8 cellular contexts compared by ENCODE assay signal in the genomic region with DNA sequence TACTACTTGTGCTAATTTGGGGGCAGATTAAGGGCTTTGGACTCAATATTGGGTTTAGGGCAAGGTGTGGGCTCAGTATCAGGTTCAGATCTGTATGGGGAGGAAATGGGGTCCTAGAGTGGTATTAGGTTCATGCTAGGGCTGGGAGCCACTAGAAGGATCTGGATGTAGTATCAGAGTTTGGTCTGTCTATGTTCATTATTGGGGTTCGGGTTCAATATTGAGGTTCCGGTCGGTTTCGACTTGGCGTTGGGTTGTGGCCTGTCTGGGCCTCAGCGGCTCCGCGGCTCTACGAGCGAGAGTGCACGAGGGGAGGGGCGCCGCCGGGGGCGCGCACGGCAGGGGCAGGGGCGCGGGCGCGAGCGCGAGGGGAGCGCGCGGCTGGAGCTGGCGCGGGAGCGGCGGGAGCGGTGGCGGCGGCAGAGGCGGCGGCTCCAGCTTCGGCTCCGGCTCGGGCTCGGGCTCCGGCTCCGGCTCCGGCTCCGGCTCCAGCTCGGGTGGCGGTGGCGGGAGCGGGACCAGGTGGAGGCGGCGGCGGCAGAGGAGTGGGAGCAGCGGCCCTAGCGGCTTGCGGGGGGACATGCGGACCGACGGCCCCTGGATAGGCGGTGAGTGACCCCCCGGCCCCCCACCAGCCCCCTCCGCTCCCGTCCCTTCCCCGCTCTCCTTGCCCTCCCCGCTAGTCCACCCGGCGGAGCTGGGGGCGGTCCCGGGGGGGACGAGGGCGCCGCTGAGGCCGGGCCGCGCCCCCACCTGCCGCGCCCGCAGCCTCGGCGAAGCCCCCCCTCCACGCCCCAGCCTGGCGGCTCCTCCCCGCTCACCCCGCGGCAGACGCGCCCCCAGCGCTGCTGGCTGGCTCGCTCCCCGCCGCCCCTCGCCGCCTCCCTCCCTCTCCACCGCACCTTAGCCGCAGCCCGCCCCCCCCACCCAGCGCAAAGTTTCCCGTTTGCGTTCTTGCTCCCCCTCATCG. TPM values are rescaled to one million over a fixed set of nuclear protein-coding genes. Genes with fewer than 3 reads are reported as not detected.
DNase-seq lines count a peak whose midpoint lies in the region; ATAC-seq and TF ChIP-seq lines count a peak whose summit lies in the region.

PTPRF (plus strand) TSS at position 401 of the 970 bp plus-strand sequence. CDS start 14,193 bp downstream, outside the sequence.

- H3K4me1 ChIP-seq in endodermal cell (ENCODE audit: control insufficient read depth, insufficient read depth, low read length) (no peaks in the 10 kb centered on the region), stomach (peaks cover 23 to 60% (median 52%) of the 10 kb centered on the region in 4 donors)

- H3K27me3 Mint-ChIP-seq in activated CD4-positive, alpha-beta T cell treated with anti-CD3 and anti-CD28 coated beads, Interleukin-2, amount 10 ng/mL, durations not matched to agents 24 days and 14 days: peaks cover 46% of the 10 kb centered on the region
- peaks cover 8% of the 10 kb centered on the region for H3K27me3 Mint-ChIP-seq in endodermal cell (ENCODE audit: insufficient read depth)

- peak within 1 kb of the TSS; percentile 53 for H3K4me3 ChIP-seq in GM06990 (replicated peaks; ENCODE audit: low read depth, low read length)
- H3K4me3 ChIP-seq in endodermal cell (ENCODE audit: low read length): peak within 1 kb of the TSS; percentile 90
- peak within 1 kb of the TSS; percentile 68 to 90 (median 76) for H3K4me3 ChIP-seq in stomach

- H3K4me3 Mint-ChIP-seq in activated CD4-positive, alpha-beta T cell treated with anti-CD3 and anti-CD28 coated beads, Interleukin-2, amount 10 ng/mL, durations not matched to agents 24 days and 14 days: peak within 1 kb of the TSS; percentile 91
- H3K4me3 Mint-ChIP-seq in endodermal cell: peak within 1 kb of the TSS; percentile 95

- peak within 1 kb of the TSS; percentile 71 for H3K27ac Mint-ChIP-seq in activated CD4-positive, alpha-beta T cell treated with anti-CD3 and anti-CD28 coated beads, Interleukin-2, amount 10 ng/mL, durations not matched to agents 24 days and 14 days
- peak within 1 kb of the TSS; percentile 90 for H3K27ac Mint-ChIP-seq in endodermal cell

- no peak for TF ChIP-seq POLR2A in stomach (IDR thresholded peaks at IDR 0.05)

- H3K9ac ChIP-seq in endodermal cell (ENCODE audit: extremely low read depth, low read length, poor library complexity, severe bottlenecking): peak within 1 kb of the TSS; percentile 74

- intact Hi-C loops in activated CD4-positive, alpha-beta T cell treated with anti-CD3 and anti-CD28 coated beads, Interleukin-2, amount 10 ng/mL, durations not matched to agents 24 days and 14 days (cut with micrococcal nuclease): loop anchor here (2.0 kb wide), 1 partner anchor 176 kb away; the partner anchor contains the start of gene ST3GAL3
- intact Hi-C loops in stomach (cut with DNase I; ENCODE audit: low total_unique reads): no loop called here

- no peaks in the 10 kb centered on the region for H3K36me3 Mint-ChIP-seq in activated CD4-positive, alpha-beta T cell treated with anti-CD3 and anti-CD28 coated beads, Interleukin-2, amount 10 ng/mL, durations not matched to agents 24 days and 14 days (ENCODE audit: low read depth)
- no peaks in the 10 kb centered on the region for H3K36me3 Mint-ChIP-seq in endodermal cell (ENCODE audit: low read depth)

- H3K9me3 Mint-ChIP-seq in activated CD4-positive, alpha-beta T cell treated with anti-CD3 and anti-CD28 coated beads, Interleukin-2, amount 10 ng/mL, durations not matched to agents 24 days and 14 days: no peaks in the 10 kb centered on the region
- no peaks in the 10 kb centered on the region for H3K9me3 Mint-ChIP-seq in endodermal cell

- H3K36me3 ChIP-seq in GM06990 (ENCODE audit: control insufficient read depth, insufficient read depth, low read length) (no peaks in the 10 kb centered on the region), endodermal cell (ENCODE audit: control insufficient read depth, insufficient read depth, low read length) (no peaks in the 10 kb centered on the region), stomach (no peaks in the 10 kb centered on the region)

- WGBS in endodermal cell (ENCODE audit: insufficient coverage in 1 of 2, insufficient read length in 1 of 2), 2 experiments: 0% methylated on average over 1 to 91 of the region's 97 CpGs
- whole genome bisulfite sequencing in stomach, 5 donors: 1 to 4% (median 1%) methylated on average over 11 to 93 of the region's 97 CpGs

- ATAC-seq in GM19324 (IDR thresholded peaks at IDR 0.05; ENCODE audit: low FRiP score, unreplicated experiment) (no peak), HG02759 (IDR thresholded peaks at IDR 0.05; ENCODE audit: unreplicated experiment) (no peak)

- H3K27me3 ChIP-seq in GM06990 (replicated peaks; ENCODE audit: control insufficient read depth, insufficient read depth, low read length) (no peaks in the 10 kb centered on the region; the same call in 1 of the 2 replicates), endodermal cell (ENCODE audit: control insufficient read depth, insufficient read depth, low read length, poor library complexity, severe bottlenecking) (no peaks in the 10 kb centered on the region), stomach (peaks cover 0 to 19% (median 0%) of the 10 kb centered on the region in 3 donors)

- H3K9me3 ChIP-seq in endodermal cell (ENCODE audit: control insufficient read depth, low read length): no peaks in the 10 kb centered on the region
- H3K9me3 ChIP-seq in stomach: no peaks in the 10 kb centered on the region

- no peak within 1 kb of the TSS for H3K27ac ChIP-seq in endodermal cell (ENCODE audit: low read depth, low read length)
- H3K27ac ChIP-seq in stomach: peak within 1 kb of the TSS; percentile 84 to 97 (median 92)

- H3K4me1 Mint-ChIP-seq in activated CD4-positive, alpha-beta T cell treated with anti-CD3 and anti-CD28 coated beads, Interleukin-2, amount 10 ng/mL, durations not matched to agents 24 days and 14 days: peaks cover 15% of the 10 kb centered on the region
- H3K4me1 Mint-ChIP-seq in endodermal cell: peaks cover 45% of the 10 kb centered on the region

- peak; percentile 19 for DNase-seq in GM06990 (ENCODE audit: extremely low read depth, insufficient read length)
- DNase-seq in NCI-H1105 treated with DMSO at 0.1 percent for 48 hours (lab: John Stamatoyannopoulos, UW): peak; percentile 68
- peak; percentile 80 for DNase-seq in activated CD4-positive, alpha-beta T cell treated with anti-CD3 and anti-CD28 coated beads, Interleukin-2, amount 10 ng/mL, durations not matched to agents 24 days and 14 days
- peak; percentile 90 for DNase-seq in endodermal cell
- DNase-seq in medulla oblongata (ENCODE audit: extremely low spot score): peak; percentile 67
- DNase-seq in stomach: peak; percentile 78

- TF ChIP-seq CTCF in GM06990 (IDR thresholded peaks at IDR 0.05; ENCODE audit: insufficient read depth, low read length, poor library complexity, severe bottlenecking) (no peak), endodermal cell (conservative IDR thresholded peaks at IDR 0.05) (peak; percentile 35), stomach (IDR thresholded peaks at IDR 0.05) (no peak)

- TF ChIP-seq EP300 in stomach (IDR thresholded peaks at IDR 0.05): no peak

RNA-seq across cellular contexts. Expression of gene PTPRF, which starts in this region (rescaled TPM):
- total RNA-seq in activated CD4-positive, alpha-beta T cell treated with anti-CD3 and anti-CD28 coated beads, Interleukin-2, amount 10 ng/mL, durations not matched to agents 24 days and 14 days: 2.1 and 2.7 TPM in 2 replicates
- 100 to 1,000 TPM; 203 to 250 TPM for total RNA-seq in endodermal cell
- 145 TPM for polyA plus RNA-seq in endodermal cell (2013, experiment 1 of 2)
- 130 TPM for polyA plus RNA-seq in endodermal cell (2013, experiment 2 of 2)
- 100 to 1,000 TPM in 4 of 5 donors, 10 to 100 TPM in 1; 63.0 to 282 (median 114) TPM for total RNA-seq in stomach
- 10 to 100 TPM; 11.3 to 53.3 (median 30.4) TPM for polyA plus RNA-seq in stomach

Comparison
In these comparisons a context has a peak if more than half of its experiments do, and no peak if none do; other contexts are left out.
1. RNA of gene PTPRF (total RNA-seq): 203 to 250 TPM in endodermal cell and 63.0 to 282 TPM in stomach; 2.1 to 2.7 TPM in activated CD4-positive, alpha-beta T cell treated with anti-CD3 and anti-CD28 coated beads, Interleukin-2, amount 10 ng/mL, durations not matched to agents 24 days and 14 days; every median in the first group is over 10 times any median in the second.
2. DNase-seq: peak in every context shown above with its lines; median percentile 90 in endodermal cell; 80 in activated CD4-positive, alpha-beta T cell treated with anti-CD3 and anti-CD28 coated beads, Interleukin-2, amount 10 ng/mL, durations not matched to agents 24 days and 14 days; 78 in stomach; 68 in NCI-H1105 treated with DMSO at 0.1 percent for 48 hours; 67 in medulla oblongata; 19 in GM06990.
3. Peak in every context shown above with its lines, with median percentiles within 50 percentile points of each other: H3K4me3 ChIP-seq.